Comparison of ENCODE assay signal across 3 cellular contexts in genomic region chr1:10671551-10672375, GRCh38.
TF ChIP-seq lines count a peak whose summit lies in the region.

No MANE protein-coding gene starts in this region.

TF ChIP-seq in SK-N-SH, 30 proteins besides CTCF, POLR2A, EP300 and RAD21 (continued from another document):
- TF ChIP-seq IRF3 (IDR thresholded peaks at IDR 0.05; ENCODE audit: low read depth, low read length) (no peak), MXI1 (IDR thresholded peaks at IDR 0.05; ENCODE audit: low read depth, low read length) (no peak), RFX5 (IDR thresholded peaks at IDR 0.05; ENCODE audit: low read length) (no peak), YY1 (IDR thresholded peaks at IDR 0.05; ENCODE audit: low read depth) (no peak), USF2 (IDR thresholded peaks at IDR 0.05; ENCODE audit: borderline replicate concordance, low read depth, low read length) (no peak), POLR2AphosphoS5 (IDR thresholded peaks at IDR 0.05; ENCODE audit: low read depth, low read length) (no peak), GATA2 (CRISPR knock-in tag; IDR thresholded peaks at IDR 0.05) (no peak), SIN3A (IDR thresholded peaks at IDR 0.05; ENCODE audit: borderline replicate concordance, low read depth, low read length) (no peak), TCF12 (IDR thresholded peaks at IDR 0.05) (no peak), PBX3 (IDR thresholded peaks at IDR 0.05) (no peak), RCOR1 (IDR thresholded peaks at IDR 0.05; ENCODE audit: low read length) (no peak)
TF ChIP-seq in SK-N-SH: peak in this region for 0.

TF ChIP-seq in SK-N-SH treated with all-trans-retinoic acid at 6 μM for 48 hours, 23 proteins besides CTCF, POLR2A, EP300 and RAD21 (continued from another document):
- no peak for TF ChIP-seq POU6F1 (CRISPR knock-in tag; IDR thresholded peaks at IDR 0.05; ENCODE audit: borderline replicate concordance, low read depth)
- no peak for TF ChIP-seq CSDC2 (CRISPR knock-in tag; IDR thresholded peaks at IDR 0.05)
- no peak for TF ChIP-seq ZC3H10 (CRISPR knock-in tag; IDR thresholded peaks at IDR 0.05)
- no peak for TF ChIP-seq ARNTL (CRISPR knock-in tag; IDR thresholded peaks at IDR 0.05; ENCODE audit: borderline replicate concordance, low read depth)
- TF ChIP-seq CREB5 (CRISPR knock-in tag; IDR thresholded peaks at IDR 0.05; ENCODE audit: low read depth), result no peak
- no peak for TF ChIP-seq TCF4 (CRISPR knock-in tag; IDR thresholded peaks at IDR 0.05; ENCODE audit: borderline replicate concordance)
- TF ChIP-seq BACH2 (CRISPR knock-in tag; IDR thresholded peaks at IDR 0.05; ENCODE audit: borderline replicate concordance), result no peak
- TF ChIP-seq TSHZ2 (CRISPR knock-in tag; IDR thresholded peaks at IDR 0.05), result no peak
- no peak for TF ChIP-seq GLIS3 (CRISPR knock-in tag; IDR thresholded peaks at IDR 0.05)
- no peak for TF ChIP-seq PATZ1 (CRISPR knock-in tag; IDR thresholded peaks at IDR 0.05; ENCODE audit: borderline replicate concordance)
- no peak for TF ChIP-seq ZNF70 (CRISPR knock-in tag; IDR thresholded peaks at IDR 0.05)
- no peak for TF ChIP-seq ZFP3 (CRISPR knock-in tag; IDR thresholded peaks at IDR 0.05)
- no peak for TF ChIP-seq ZNF8 (CRISPR knock-in tag; IDR thresholded peaks at IDR 0.05)
- no peak for TF ChIP-seq ESRRG (CRISPR knock-in tag; IDR thresholded peaks at IDR 0.05)
- TF ChIP-seq CSRNP3 (CRISPR knock-in tag; IDR thresholded peaks at IDR 0.05), result no peak

TF ChIP-seq in WTC11, 78 proteins besides CTCF, POLR2A, EP300 and RAD21:
- TF ChIP-seq ZNF532 (CRISPR knock-in tag; IDR thresholded peaks at IDR 0.05; ENCODE audit: borderline replicate concordance) (no peak), CBFB (CRISPR knock-in tag; IDR thresholded peaks at IDR 0.05; ENCODE audit: low read depth) (no peak), JAZF1 (CRISPR knock-in tag; IDR thresholded peaks at IDR 0.05) (no peak), ZNF423 (CRISPR knock-in tag; IDR thresholded peaks at IDR 0.05) (no peak), RELA (CRISPR knock-in tag; IDR thresholded peaks at IDR 0.05; ENCODE audit: borderline replicate concordance) (no peak), MXD4 (CRISPR knock-in tag; IDR thresholded peaks at IDR 0.05; ENCODE audit: borderline replicate concordance) (no peak), ZNF281 (CRISPR knock-in tag; IDR thresholded peaks at IDR 0.05) (no peak), ZNF396 (CRISPR knock-in tag; IDR thresholded peaks at IDR 0.05; ENCODE audit: borderline replicate concordance) (no peak), IRF1 (CRISPR knock-in tag; IDR thresholded peaks at IDR 0.05) (no peak), GABPB1 (CRISPR knock-in tag; IDR thresholded peaks at IDR 0.05) (no peak), TEAD4 (CRISPR knock-in tag; IDR thresholded peaks at IDR 0.05) (no peak)
